ENCODE assay signal across 17 cellular contexts in genomic region chr4:190017357-190018200, GRCh38. TPM values are rescaled to one million over a fixed set of nuclear protein-coding genes. Genes with fewer than 3 reads are reported as not detected.
DNase-seq lines count a peak whose midpoint lies in the region; ATAC-seq, FAIRE-seq and TF ChIP-seq lines count a peak whose summit lies in the region.
"Had no signal": no experiment of that assay in that cellular context is flagged by ENCODE, and none has a peak within 500 bp of the region (broad histone marks: within the 10 kb centered on the region; RNA-seq: fewer than 3 reads in every experiment).

No MANE protein-coding gene starts in this region.

- H4K20me1 ChIP-seq in astrocyte (ENCODE audit: insufficient read depth, low read length) = no peaks in the 10 kb centered on the region

- H3K23ac ChIP-seq in mesendoderm (ENCODE audit: low read length) = no peak overlapping the region

- H3K4me2 ChIP-seq in astrocyte (ENCODE audit: low read length) = no peak overlapping the region
- peak overlapping the region; percentile 70 for H3K4me2 ChIP-seq in mesendoderm (ENCODE audit: low read length)

- DNase-seq in AG20443 (ENCODE audit: low spot score) (peak; percentile 13), EL (peak; percentile 0), astrocyte (ENCODE audit: low read depth) (no peak), mesendoderm (peak; percentile 47), cerebellar nuclear complex (lab: John Stamatoyannopoulos, UW) (no peak), urothelium cell line (ENCODE audit: low spot score) (no peak)
- DNase-seq: dorsolateral prefrontal cortex, NCI-H2029 treated with DMSO at 0.1 percent for 48 hours, NCI-H774, T1000 had no signal

- H3K36me3 Mint-ChIP-seq in astrocyte (ENCODE audit: low read depth, unreplicated experiment) = no peaks in the 10 kb centered on the region

- H3K36me3 ChIP-seq in astrocyte (ENCODE audit: insufficient read depth, low read length) = no peaks in the 10 kb centered on the region
- no peaks in the 10 kb centered on the region for H3K36me3 ChIP-seq in mesendoderm (ENCODE audit: control insufficient read depth, insufficient read depth, low read length)

- H4K8ac ChIP-seq in mesendoderm (ENCODE audit: low read depth, low read length) = no peak overlapping the region

- H2AK5ac ChIP-seq in mesendoderm (ENCODE audit: low read length) = no peak overlapping the region

- no peak overlapping the region for H4K5ac ChIP-seq in mesendoderm (ENCODE audit: low read length)

- FAIRE-seq in astrocyte (lab: Jason Lieb, UNC) = no peak
- FAIRE-seq in urothelium cell line (lab: Jason Lieb, UNC) = no peak
- FAIRE-seq: GM18507, islet of Langerhans had no signal

- no peak overlapping the region for H2BK120ac ChIP-seq in mesendoderm (ENCODE audit: low read depth, low read length)

- no peak for TF ChIP-seq CTCF in astrocyte (IDR thresholded peaks at IDR 0.05; ENCODE audit: insufficient read depth, low read depth, low read length)

- H3K4ac ChIP-seq in mesendoderm (ENCODE audit: low read depth, low read length) = no peak overlapping the region

- H2BK5ac ChIP-seq in mesendoderm (ENCODE audit: low read length) = no peak overlapping the region

- H3K4me1 Mint-ChIP-seq in astrocyte (ENCODE audit: low read depth, unreplicated experiment) = no peaks in the 10 kb centered on the region

- H3K79me2 ChIP-seq in astrocyte (ENCODE audit: insufficient read depth, low read length) (no peaks in the 10 kb centered on the region), mesendoderm (ENCODE audit: control insufficient read depth, insufficient read depth, low read length) (no peaks in the 10 kb centered on the region)

- no peak overlapping the region for H2BK15ac ChIP-seq in mesendoderm (replicated peaks; ENCODE audit: low read depth)

- peak overlapping the region; percentile 26 for H2AFZ ChIP-seq in astrocyte (ENCODE audit: low read depth, low read length)

- peaks cover 14% of the 10 kb centered on the region for H3K9me3 ChIP-seq in astrocyte (ENCODE audit: insufficient read depth, low read depth, low read length)

- H3K4me3 Mint-ChIP-seq in astrocyte (ENCODE audit: unreplicated experiment) = no peak overlapping the region
- H3K4me3 Mint-ChIP-seq: stimulated activated naive CD8-positive, alpha-beta T cell treated with anti-CD3 and anti-CD28 coated beads, Interleukin-15, Interleukin-2, amounts not matched to agents 100 ng/mL and 50 ng/mL, for 24 hours had no signal

- no CpG with 5 or more reads among the region's 62 CpGs for WGBS in mesendoderm (ENCODE audit: extremely low coverage, insufficient coverage, low lambda C conversion rate)

- ATAC-seq in GM18858 (IDR thresholded peaks at IDR 0.05; ENCODE audit: unreplicated experiment) = no peak
- ATAC-seq: HCT116 had no signal

- H3K9me3 Mint-ChIP-seq in astrocyte (ENCODE audit: unreplicated experiment) = peaks cover 36% of the 10 kb centered on the region

- H3K18ac ChIP-seq in mesendoderm (ENCODE audit: low read length) = no peak overlapping the region

- H3K27me3 Mint-ChIP-seq in astrocyte (ENCODE audit: low read depth, unreplicated experiment) = peaks cover 56% of the 10 kb centered on the region

- H3K4me1 ChIP-seq in astrocyte (ENCODE audit: insufficient read depth, low read length) (no peaks in the 10 kb centered on the region), mesendoderm (ENCODE audit: control insufficient read depth, low read depth, low read length) (peaks cover 2% of the 10 kb centered on the region)

- H3K27ac Mint-ChIP-seq in astrocyte (ENCODE audit: unreplicated experiment) = no peak overlapping the region
- H3K27ac Mint-ChIP-seq: stimulated activated naive CD8-positive, alpha-beta T cell treated with anti-CD3 and anti-CD28 coated beads, Interleukin-15, Interleukin-2, amounts not matched to agents 100 ng/mL and 50 ng/mL, for 24 hours had no signal

- H3K79me1 ChIP-seq in mesendoderm (ENCODE audit: low read length) = no peaks in the 10 kb centered on the region

- H3K9ac ChIP-seq in astrocyte (ENCODE audit: low read length) = no peak overlapping the region
- H3K9ac ChIP-seq in mesendoderm (ENCODE audit: low read length) = peak overlapping the region; percentile 34

- peaks cover 57% of the 10 kb centered on the region for H3K27me3 ChIP-seq in astrocyte (ENCODE audit: insufficient read depth, low read length)
- H3K27me3 ChIP-seq in mesendoderm (ENCODE audit: insufficient read depth, low read length, poor library complexity) = peaks cover 46% of the 10 kb centered on the region

- peak overlapping the region; percentile 60 for H3K56ac ChIP-seq in mesendoderm (ENCODE audit: low read length)

- H3K4me3 ChIP-seq in astrocyte (ENCODE audit: insufficient read depth, low read depth, low read length) (no peak overlapping the region), mesendoderm (ENCODE audit: low read length) (no peak overlapping the region)

- H3K27ac ChIP-seq in astrocyte (ENCODE audit: low read depth, low read length) (no peak overlapping the region), mesendoderm (ENCODE audit: low read depth, low read length) (no peak overlapping the region)
- H3K27ac ChIP-seq: dorsolateral prefrontal cortex, HL-60 had no signal

RNA-seq across cellular contexts. Expression of gene FRG2, which starts 9.5 kb away (rescaled TPM):
- not detected in 2 replicates for total RNA-seq in astrocyte
- not detected for polyA plus RNA-seq in mesendoderm (2013, experiment 1 of 2)
- polyA plus RNA-seq in mesendoderm (2013, experiment 2 of 2) = not detected
- total RNA-seq: dorsolateral prefrontal cortex, mucosa of gallbladder had no signal

RNA-seq across cellular contexts. Expression of gene DBET, which starts 46.7 kb away (rescaled TPM):
- not detected in 2 replicates for total RNA-seq in astrocyte
- polyA plus RNA-seq in mesendoderm (2013, experiment 1 of 2) = not detected
- polyA plus RNA-seq in mesendoderm (2013, experiment 2 of 2) = not detected
- total RNA-seq: mucosa of gallbladder had no signal

Comparison
In these comparisons a context has a peak if more than half of its experiments do, and no peak if none do; other contexts are left out.
1. DNase-seq: peak in AG20443 (single experiment), EL (single experiment) and mesendoderm (single experiment); none in astrocyte (single experiment), cerebellar nuclear complex (0 of 2) and urothelium cell line (single experiment).